ENCODE assay signal across 9 cellular contexts in the genomic region with DNA sequence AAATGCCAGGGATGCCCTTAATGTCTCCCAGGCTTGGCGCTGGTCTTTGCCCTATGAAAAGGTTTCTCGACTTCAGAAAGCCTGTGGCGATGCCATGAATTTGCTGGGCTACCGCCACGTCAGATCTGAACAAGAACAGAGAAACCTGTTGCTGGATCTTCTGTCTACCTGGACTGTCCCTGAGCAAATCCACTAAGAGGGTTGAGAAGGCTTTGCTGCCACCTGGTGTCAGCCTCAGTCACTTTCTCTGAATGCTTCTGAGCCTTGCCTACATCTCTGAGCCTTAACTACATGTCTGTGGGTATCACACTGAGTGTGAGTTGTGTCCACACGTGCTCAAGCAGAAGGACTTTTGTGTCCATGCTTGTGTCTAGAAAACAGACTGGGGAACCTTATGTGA. TPM values are rescaled to one million over a fixed set of nuclear protein-coding genes. Genes with fewer than 3 reads are reported as not detected.
DNase-seq lines count a peak whose midpoint lies in the region; ATAC-seq and TF ChIP-seq lines count a peak whose summit lies in the region.
"Had no signal": no experiment of that assay in that cellular context is flagged by ENCODE, and none has a peak within 500 bp of the region (broad histone marks: within the 10 kb centered on the region; RNA-seq: fewer than 3 reads in every experiment).

No MANE protein-coding gene starts in this region.

- no peaks in the 10 kb centered on the region for H3K36me3 ChIP-seq in CD8-positive, alpha-beta T cell (ENCODE audit: insufficient read depth, low read length)
- no peaks in the 10 kb centered on the region for H3K36me3 ChIP-seq in MG63

- no peak overlapping the region for H3K27ac Mint-ChIP-seq in CD8-positive, alpha-beta T cell
- H3K27ac Mint-ChIP-seq in T-helper 17 cell = no peak overlapping the region
- no peak overlapping the region for H3K27ac Mint-ChIP-seq in effector memory CD8-positive, alpha-beta T cell
- no peak overlapping the region for H3K27ac Mint-ChIP-seq in natural killer cell

- no peak overlapping the region for H3K4me3 Mint-ChIP-seq in CD8-positive, alpha-beta T cell
- H3K4me3 Mint-ChIP-seq in T-helper 17 cell = no peak overlapping the region
- no peak overlapping the region for H3K4me3 Mint-ChIP-seq in effector memory CD8-positive, alpha-beta T cell
- no peak overlapping the region for H3K4me3 Mint-ChIP-seq in natural killer cell

- H3K27me3 Mint-ChIP-seq in CD8-positive, alpha-beta T cell (ENCODE audit: low read depth) = peaks cover 6% of the 10 kb centered on the region
- H3K27me3 Mint-ChIP-seq in T-helper 17 cell (peaks cover 14% of the 10 kb centered on the region), natural killer cell (ENCODE audit: low read depth in 2 of 2) (peaks cover 8 to 37% of the 10 kb centered on the region in 2 donors)
- peaks cover 31 to 38% of the 10 kb centered on the region in 2 donors for H3K27me3 Mint-ChIP-seq in effector memory CD8-positive, alpha-beta T cell

- H3K27ac ChIP-seq in CD8-positive, alpha-beta T cell (ENCODE audit: low read depth, low read length) = no peak overlapping the region

- H3K36me3 Mint-ChIP-seq in CD8-positive, alpha-beta T cell = no peaks in the 10 kb centered on the region
- H3K36me3 Mint-ChIP-seq in T-helper 17 cell (ENCODE audit: low read depth) = no peaks in the 10 kb centered on the region
- H3K36me3 Mint-ChIP-seq in effector memory CD8-positive, alpha-beta T cell (ENCODE audit: insufficient read depth) = no peaks in the 10 kb centered on the region
- no peaks in the 10 kb centered on the region for H3K36me3 Mint-ChIP-seq in natural killer cell

- peak; percentile 42 for ATAC-seq in CD8-positive, alpha-beta T cell
- ATAC-seq in T-helper 17 cell (peak; percentile 62), natural killer cell (peak in 1 of 3 donors; percentile 52), HG03521 (IDR thresholded peaks at IDR 0.05; ENCODE audit: unreplicated experiment) (no peak)
- no peak for ATAC-seq in effector memory CD8-positive, alpha-beta T cell (replicated peaks)

- no peaks in the 10 kb centered on the region for H3K9me3 Mint-ChIP-seq in CD8-positive, alpha-beta T cell
- no peaks in the 10 kb centered on the region for H3K9me3 Mint-ChIP-seq in effector memory CD8-positive, alpha-beta T cell
- no peaks in the 10 kb centered on the region for H3K9me3 Mint-ChIP-seq in natural killer cell

- H3K27me3 ChIP-seq in CD8-positive, alpha-beta T cell (ENCODE audit: insufficient read depth, low read length) = no peaks in the 10 kb centered on the region
- H3K27me3 ChIP-seq in MG63 = peaks cover 2% of the 10 kb centered on the region; the same call in 1 of the 2 replicates

- POLR2A ChIA-PET in CD8-positive, alpha-beta T cell (lab: Charles Lee) = no interaction called here

- no peaks in the 10 kb centered on the region for H3K4me1 ChIP-seq in CD8-positive, alpha-beta T cell (ENCODE audit: insufficient read depth, low read length)

- CTCF ChIA-PET in CD8-positive, alpha-beta T cell (lab: Charles Lee) = interaction anchor here (0.8 to 1.5 kb wide), 2 partner anchors 12 to 38 kb away, joined by 3 to 5 read pairs; no protein-coding TSS in a partner anchor

- H3K9me3 ChIP-seq in CD8-positive, alpha-beta T cell (ENCODE audit: low read length) = no peaks in the 10 kb centered on the region
- H3K9me3 ChIP-seq in T-helper 17 cell (ENCODE audit: control insufficient read depth, low read length, poor library complexity, severe bottlenecking) (no peaks in the 10 kb centered on the region), MG63 (no peaks in the 10 kb centered on the region)

- intact Hi-C loops in CD8-positive, alpha-beta T cell (cut with DNase I, micrococcal nuclease) = no loop called here
- intact Hi-C loops in natural killer cell (cut with micrococcal nuclease) = no loop called here

- peaks cover 3% of the 10 kb centered on the region for H3K4me1 Mint-ChIP-seq in CD8-positive, alpha-beta T cell (ENCODE audit: low read depth)
- H3K4me1 Mint-ChIP-seq in T-helper 17 cell (peaks cover 4% of the 10 kb centered on the region), natural killer cell (peaks cover 4 to 5% of the 10 kb centered on the region in 2 donors)
- peaks cover 4 to 5% of the 10 kb centered on the region in 2 donors for H3K4me1 Mint-ChIP-seq in effector memory CD8-positive, alpha-beta T cell (ENCODE audit: low read depth in 2 of 2)

- H3K4me3 ChIP-seq in CD8-positive, alpha-beta T cell (ENCODE audit: low read depth, low read length) = no peak overlapping the region
- H3K4me3 ChIP-seq in MG63 = no peak overlapping the region

- peak; percentile 35 for TF ChIP-seq CTCF in CD8-positive, alpha-beta T cell (IDR thresholded peaks at IDR 0.05)
- TF ChIP-seq CTCF in natural killer cell (IDR thresholded peaks at IDR 0.05) = peak; percentile 15

- DNase-seq in CD8-positive, alpha-beta T cell = peak in 2 of 7 experiments; percentile 18 to 21
- DNase-seq in GM19238 (ENCODE audit: insufficient read length, low spot score) (peak; percentile 37), LHCN-M2 (ENCODE audit: low read depth) (peak; percentile 28), T-helper 17 cell (no peak), natural killer cell (no peak), MG63 (no peak)
- peak in 2 of 3 experiments; percentile 12 to 13 for DNase-seq in effector memory CD8-positive, alpha-beta T cell

RNA-seq across cellular contexts. Expression of a gene that starts 11.4 kb away (rescaled TPM):
- total RNA-seq in CD8-positive, alpha-beta T cell = not detected
- 0.17 TPM in 1 of 2 replicates, not detected in the other for total RNA-seq in LHCN-M2 (2014; rRNA removed)
- polyA plus RNA-seq in LHCN-M2 (2012) = not detected
- total RNA-seq in T-helper 17 cell = not detected
- total RNA-seq in natural killer cell = not detected
- 0.47 TPM in 1 of 2 replicates, not detected in the other for total RNA-seq in MG63 (2014; rRNA removed; shearing (Covaris generic); ENCODE audit: low replicate concordance)
- total RNA-seq: mononuclear cell had no signal

RNA-seq across cellular contexts. Expression of a gene that starts 39.2 kb away (rescaled TPM):
- not detected for total RNA-seq in CD8-positive, alpha-beta T cell
- total RNA-seq in LHCN-M2 (2014; rRNA removed) = not detected in 2 replicates
- not detected for polyA plus RNA-seq in LHCN-M2 (2012)
- not detected for total RNA-seq in T-helper 17 cell
- not detected for total RNA-seq in natural killer cell
- total RNA-seq in MG63 (2014; rRNA removed; shearing (Covaris generic); ENCODE audit: low replicate concordance) = not detected in 2 replicates
- total RNA-seq: mononuclear cell had no signal

RNA-seq across cellular contexts. Expression of a gene that starts 48.5 kb away (rescaled TPM):
- 1 to 10 TPM; 4.8 to 6.7 TPM for total RNA-seq in CD8-positive, alpha-beta T cell
- total RNA-seq in LHCN-M2 (2014; rRNA removed) = 0.96 and 3.9 TPM in 2 replicates
- 0.84 TPM for polyA plus RNA-seq in LHCN-M2 (2012)
- 1 to 10 TPM; 5.1 to 6.3 TPM for total RNA-seq in T-helper 17 cell
- 1 to 10 TPM; 3.4 to 6.1 (median 3.6) TPM for total RNA-seq in natural killer cell
- 0.25 and 1.1 TPM in 2 replicates for total RNA-seq in MG63 (2014; rRNA removed; shearing (Covaris generic); ENCODE audit: low replicate concordance)

Comparison
In these comparisons a context has a peak if more than half of its experiments do, and no peak if none do; other contexts are left out.
1. ATAC-seq: peak in CD8-positive, alpha-beta T cell (single experiment) and T-helper 17 cell (single experiment); none in effector memory CD8-positive, alpha-beta T cell (single experiment) and HG03521 (single experiment).
2. DNase-seq: peak in GM19238 (single experiment), LHCN-M2 (single experiment) and effector memory CD8-positive, alpha-beta T cell (2 of 3); none in T-helper 17 cell (0 of 3), natural killer cell (single experiment) and MG63 (single experiment).